10 cellular contexts compared by ENCODE assay signal in the genomic region with DNA sequence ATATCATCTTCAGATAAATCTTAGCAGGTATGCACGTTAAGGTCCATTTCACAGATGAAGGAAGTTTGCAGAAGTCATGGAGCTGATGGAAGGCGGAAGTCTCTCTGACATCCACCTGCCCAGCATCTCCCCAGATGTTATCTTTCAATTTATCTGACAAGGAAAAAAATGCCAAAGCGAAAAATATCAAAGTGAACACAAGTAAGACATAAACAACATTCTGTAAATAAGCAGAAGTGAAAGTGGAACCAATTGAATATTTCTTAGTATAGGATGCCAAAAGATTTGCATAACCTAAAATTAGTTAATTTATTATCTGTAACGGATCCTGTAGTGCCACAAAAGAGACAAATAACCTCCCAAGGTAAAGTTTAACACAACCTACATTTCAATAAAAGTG.
DNase-seq lines count a peak whose midpoint lies in the region; ATAC-seq, FAIRE-seq and TF ChIP-seq lines count a peak whose summit lies in the region.
"Had no signal": no experiment of that assay in that cellular context is flagged by ENCODE, and none has a peak within 500 bp of the region (broad histone marks: within the 10 kb centered on the region; RNA-seq: fewer than 3 reads in every experiment).

No MANE protein-coding gene starts in this region.

- H3K9me3 ChIP-seq in OCI-LY7 (ENCODE audit: low read length) (no peaks in the 10 kb centered on the region), small intestine (ENCODE audit: control insufficient read depth, low read depth) (no peaks in the 10 kb centered on the region)

- POLR2A ChIA-PET in OCI-LY7 (lab: Charles Lee), result interaction anchor here (0.7 to 3.2 kb wide), 7 partner anchors 8 to 40 kb away, joined by 3 to 22 read pairs (median 6); no protein-coding TSS in a partner anchor

- TF ChIP-seq CTCF in OCI-LY7 (conservative IDR thresholded peaks at IDR 0.05; ENCODE audit: low read length), result no peak

- peak overlapping the region; percentile 52; the same call in 1 of the 2 replicates for H2AFZ ChIP-seq in OCI-LY7 (ENCODE audit: low read length)
- H2AFZ ChIP-seq: GM23248 had no signal

- H3K27ac ChIP-seq in OCI-LY7 (ENCODE audit: low read depth, low read length, poor library complexity, severe bottlenecking), result peak overlapping the region; percentile 95
- H3K27ac ChIP-seq in small intestine (ENCODE audit: low read depth in 1 of 2, low read length in 1 of 2), result no peak overlapping the region
- H3K27ac ChIP-seq: GM23248 had no signal

- intact Hi-C loops in OCI-LY7 (cut with micrococcal nuclease; ENCODE audit: unreplicated experiment), result loop anchor here (2.0 kb wide), 1 partner anchor 22 kb away; no protein-coding TSS in a partner anchor

- H3K4me1 ChIP-seq in OCI-LY7 (ENCODE audit: insufficient read depth, low read length, poor library complexity, severe bottlenecking) (peaks cover 41% of the 10 kb centered on the region), small intestine (ENCODE audit: control insufficient read depth in 2 of 2, insufficient read depth in 1 of 2, low read depth in 1 of 2, low read length in 1 of 2) (no peaks in the 10 kb centered on the region)

- H3K27me3 ChIP-seq in small intestine (ENCODE audit: control insufficient read depth in 2 of 2, insufficient read depth in 2 of 2, low read length in 2 of 2), result no peaks in the 10 kb centered on the region

- DNase-seq in OCI-LY7 (ENCODE audit: low spot score) (peak; percentile 87), NCI-H2196 treated with DMSO at 0.1 percent for 48 hours (lab: John Stamatoyannopoulos, UW; ENCODE audit: unreplicated experiment) (no peak), middle frontal gyrus (ENCODE audit: extremely low spot score, low spot score) (no peak), activated T-cell treated with anti-CD3 and anti-CD28 coated beads for 4 hours (no peak), small intestine (no peak)
- DNase-seq: NCI-H748 treated with DMSO at 0.1 percent for 48 hours had no signal

- no peaks in the 10 kb centered on the region for H3K79me2 ChIP-seq in OCI-LY7 (ENCODE audit: insufficient read depth, low read depth, low read length)

- peak overlapping the region; percentile 34 for H3K4me3 ChIP-seq in OCI-LY7 (ENCODE audit: low read depth, low read length, poor library complexity, severe bottlenecking)
- H3K4me3 ChIP-seq in small intestine (ENCODE audit: low read depth in 1 of 2, low read length in 2 of 2), result no peak overlapping the region
- H3K4me3 ChIP-seq: GM23248 had no signal

- no peak for FAIRE-seq in small intestine (lab: Jason Lieb, UNC)

- 57 to 58% (median 57%) methylated on average over 4 of the region's 4 CpGs for WGBS in small intestine, 3 donors

- peak; percentile 99 for ATAC-seq in GM18861 (IDR thresholded peaks at IDR 0.05; ENCODE audit: unreplicated experiment)
- ATAC-seq in GM21515 (IDR thresholded peaks at IDR 0.05; ENCODE audit: unreplicated experiment), result peak; percentile 97
- peak; percentile 91 for ATAC-seq in HG03066 (IDR thresholded peaks at IDR 0.05; ENCODE audit: low read depth, unreplicated experiment)

- no peaks in the 10 kb centered on the region for H4K20me1 ChIP-seq in OCI-LY7 (ENCODE audit: insufficient read depth, low read length)

- no TSS peak for BruUV-seq in OCI-LY7 (replicated peaks; lab: Mats Ljungman, UMichigan)

- H3K4me2 ChIP-seq in OCI-LY7 (ENCODE audit: low read length), result peak overlapping the region; percentile 61

- CTCF ChIA-PET in OCI-LY7 (lab: Charles Lee; ENCODE audit: unreplicated experiment), result interaction anchor here (1.1 kb wide), 1 partner anchor 46 kb away, joined by 3 read pairs; no protein-coding TSS in a partner anchor

- no peaks in the 10 kb centered on the region for H3K9me2 ChIP-seq in OCI-LY7 (ENCODE audit: insufficient read depth, low read length)

- H3K36me3 ChIP-seq in OCI-LY7 (ENCODE audit: insufficient read depth, low read length), result no peaks in the 10 kb centered on the region
- no peaks in the 10 kb centered on the region for H3K36me3 ChIP-seq in small intestine (ENCODE audit: control insufficient read depth in 2 of 2, insufficient read depth in 2 of 2, low read length in 2 of 2)
